1 cellular context compared by ENCODE assay signal in the genomic region with DNA sequence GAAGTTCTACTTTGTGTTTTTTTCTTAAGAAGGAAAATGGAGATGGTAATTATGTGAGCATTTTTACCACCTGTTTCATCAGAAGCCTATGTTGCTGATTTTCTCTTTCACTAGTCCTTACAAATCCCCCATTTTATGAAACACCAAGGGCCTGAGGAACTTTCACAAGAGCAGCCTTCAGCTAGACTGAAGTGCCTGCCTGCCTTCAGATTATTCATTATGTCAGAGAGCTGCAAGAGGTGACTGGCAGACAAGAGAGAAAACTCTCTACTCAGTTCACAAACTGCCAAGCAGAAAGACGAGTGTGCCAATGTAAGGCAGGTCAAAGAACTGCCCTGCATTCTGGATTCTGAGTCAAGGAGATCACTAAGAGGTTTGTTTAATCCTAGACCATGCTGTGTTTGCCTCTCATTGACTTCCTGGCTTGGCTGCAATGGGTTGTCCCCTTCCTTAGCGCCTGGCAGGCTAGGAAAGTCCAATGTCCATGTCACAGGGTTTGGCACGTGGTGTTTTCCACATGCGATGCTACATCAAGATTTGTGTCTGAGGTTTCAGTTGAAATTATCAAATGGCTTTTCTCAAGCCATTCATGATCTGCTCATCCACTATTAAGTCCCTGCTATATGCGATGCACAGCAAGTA.
A peak's percentile ranks its signal among the peaks of the same experiment; 100 is the strongest.
TF ChIP-seq lines count a peak whose summit lies in the region.

No MANE protein-coding gene starts in this region.

TF ChIP-seq in HepG2, 621 proteins besides CTCF, POLR2A, EP300 and RAD21 (continued from another document):
- TF ChIP-seq, protein P1, sequence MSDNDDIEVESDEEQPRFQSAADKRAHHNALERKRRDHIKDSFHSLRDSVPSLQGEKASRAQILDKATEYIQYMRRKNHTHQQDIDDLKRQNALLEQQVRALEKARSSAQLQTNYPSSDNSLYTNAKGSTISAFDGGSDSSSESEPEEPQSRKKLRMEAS (IDR thresholded peaks at IDR 0.05) = peak; percentile 30; the same call in 1 of the 2 replicates
- TF ChIP-seq HNF4A (CRISPR knock-in tag; IDR thresholded peaks at IDR 0.05) (peak; percentile 69), PRDM4 (CRISPR knock-in tag; IDR thresholded peaks at IDR 0.05; ENCODE audit: borderline replicate concordance) (no peak), ZMYM4 (CRISPR knock-in tag; IDR thresholded peaks at IDR 0.05) (peak; percentile 48; the same call in 1 of the 2 replicates), ZFP37 (CRISPR knock-in tag; IDR thresholded peaks at IDR 0.05; ENCODE audit: borderline replicate concordance) (no peak), ZNF30 (CRISPR knock-in tag; IDR thresholded peaks at IDR 0.05) (no peak), NRL (CRISPR knock-in tag; IDR thresholded peaks at IDR 0.05; ENCODE audit: borderline replicate concordance) (no peak), ETV5 (CRISPR knock-in tag; IDR thresholded peaks at IDR 0.05; ENCODE audit: borderline replicate concordance) (peak; percentile 14; the same call in 1 of the 2 replicates), ZNF569 (CRISPR knock-in tag; IDR thresholded peaks at IDR 0.05; ENCODE audit: borderline replicate concordance) (no peak)
- TF ChIP-seq, protein P2, sequence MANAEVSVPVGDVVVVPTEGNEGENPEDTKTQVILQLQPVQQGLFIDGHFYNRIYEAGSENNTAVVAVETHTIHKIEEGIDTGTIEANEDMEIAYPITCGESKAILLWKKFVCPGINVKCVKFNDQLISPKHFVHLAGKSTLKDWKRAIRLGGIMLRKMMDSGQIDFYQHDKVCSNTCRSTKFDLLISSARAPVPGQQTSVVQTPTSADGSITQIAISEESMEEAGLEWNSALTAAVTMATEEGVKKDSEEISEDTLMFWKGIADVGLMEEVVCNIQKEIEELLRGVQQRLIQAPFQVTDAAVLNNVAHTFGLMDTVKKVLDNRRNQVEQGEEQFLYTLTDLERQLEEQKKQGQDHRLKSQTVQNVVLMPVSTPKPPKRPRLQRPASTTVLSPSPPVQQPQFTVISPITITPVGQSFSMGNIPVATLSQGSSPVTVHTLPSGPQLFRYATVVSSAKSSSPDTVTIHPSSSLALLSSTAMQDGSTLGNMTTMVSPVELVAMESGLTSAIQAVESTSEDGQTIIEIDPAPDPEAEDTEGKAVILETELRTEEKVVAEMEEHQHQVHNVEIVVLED (CRISPR knock-in tag; IDR thresholded peaks at IDR 0.05; ENCODE audit: borderline replicate concordance) = no peak
